Comparison of ENCODE assay signal across 13 cellular contexts in the genomic region with DNA sequence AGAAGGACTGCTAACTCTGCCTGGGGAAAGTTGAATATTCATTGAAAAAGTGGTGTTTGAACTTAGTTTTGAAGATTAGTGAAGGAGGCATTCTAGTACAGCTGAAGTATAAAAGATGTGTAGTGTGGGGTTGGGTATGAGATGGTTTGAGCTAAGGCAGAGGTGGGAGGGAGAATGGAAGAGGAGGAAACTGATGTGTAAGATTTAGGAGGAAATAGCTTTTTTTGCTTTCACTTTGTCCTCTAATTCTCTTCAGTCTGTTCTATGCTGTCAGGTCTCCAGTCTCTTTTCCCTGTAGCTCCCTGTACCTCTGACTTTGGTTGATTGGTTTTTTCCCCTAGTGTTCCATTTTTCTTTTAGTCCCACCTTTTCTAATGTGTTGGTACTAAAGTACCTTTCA. TPM values are rescaled to one million over a fixed set of nuclear protein-coding genes. Genes with fewer than 3 reads are reported as not detected.
A peak's percentile ranks its signal among the peaks of the same experiment; 100 is the strongest.
DNase-seq lines count a peak whose midpoint lies in the region; ATAC-seq and TF ChIP-seq lines count a peak whose summit lies in the region.
"Had no signal": no experiment of that assay in that cellular context is flagged by ENCODE, and none has a peak within 500 bp of the region (broad histone marks: within the 10 kb centered on the region; RNA-seq: fewer than 3 reads in every experiment).

No MANE protein-coding gene starts in this region.

- H3K27me3 Mint-ChIP-seq in activated CD8-positive, alpha-beta memory T cell treated with anti-CD3 and anti-CD28 coated beads, Interleukin-2, amount 10 ng/mL, durations not matched to agents 7 days and 5 days = no peaks in the 10 kb centered on the region
- H3K27me3 Mint-ChIP-seq in activated CD8-positive, alpha-beta T cell treated with anti-CD3 and anti-CD28 coated beads for 36 hours = no peaks in the 10 kb centered on the region
- H3K27me3 Mint-ChIP-seq in stimulated activated naive B cell treated with anti-CD40 and anti-IgM and Interleukin-4, amounts not matched to agents 10 μg/mL and 1 μg/mL and 100 μg/mL, for 72 hours = no peaks in the 10 kb centered on the region

- peak overlapping the region; percentile 85 for H3K27ac Mint-ChIP-seq in activated CD8-positive, alpha-beta memory T cell treated with anti-CD3 and anti-CD28 coated beads, Interleukin-2, amount 10 ng/mL, durations not matched to agents 7 days and 5 days
- peak overlapping the region; percentile 87 for H3K27ac Mint-ChIP-seq in activated CD8-positive, alpha-beta T cell treated with anti-CD3 and anti-CD28 coated beads for 36 hours
- H3K27ac Mint-ChIP-seq in stimulated activated naive B cell treated with anti-CD40 and anti-IgM and Interleukin-4, amounts not matched to agents 10 μg/mL and 1 μg/mL and 100 μg/mL, for 72 hours = peak overlapping the region; percentile 81

- H3K4me3 ChIP-seq in dorsolateral prefrontal cortex = no peak overlapping the region
- H3K4me3 ChIP-seq: lower lobe of right lung had no signal

- intact Hi-C loops in activated CD8-positive, alpha-beta T cell treated with anti-CD3 and anti-CD28 coated beads for 36 hours (cut with micrococcal nuclease) = no loop called here
- intact Hi-C loops in dorsolateral prefrontal cortex (cut with DNase I) = no loop called here

- POLR2A ChIA-PET in activated CD8-positive, alpha-beta T cell treated with anti-CD3 and anti-CD28 coated beads for 36 hours (lab: Charles Lee) = interaction anchor here (1.3 to 2.2 kb wide), 3 partner anchors 26 to 81 kb away, joined by 4 to 10 read pairs (median 8); a partner anchor contains a TSS

- ATAC-seq in activated CD8-positive, alpha-beta memory T cell treated with anti-CD3 and anti-CD28 coated beads, Interleukin-2, amount 10 ng/mL, durations not matched to agents 7 days and 5 days = peak; percentile 78
- peak; percentile 55 for ATAC-seq in HG03095 (IDR thresholded peaks at IDR 0.05; ENCODE audit: unreplicated experiment)
- ATAC-seq in activated CD8-positive, alpha-beta T cell treated with anti-CD3 and anti-CD28 coated beads for 36 hours = peak; percentile 80
- peak; percentile 54 to 75 for ATAC-seq in stimulated activated naive B cell treated with anti-CD40 and anti-IgM and Interleukin-4, amounts not matched to agents 10 μg/mL and 1 μg/mL and 100 μg/mL, for 72 hours (replicated peaks)

- H3K4me3 Mint-ChIP-seq in activated CD8-positive, alpha-beta memory T cell treated with anti-CD3 and anti-CD28 coated beads, Interleukin-2, amount 10 ng/mL, durations not matched to agents 7 days and 5 days = peak overlapping the region; percentile 59
- peak overlapping the region; percentile 67 for H3K4me3 Mint-ChIP-seq in activated CD8-positive, alpha-beta T cell treated with anti-CD3 and anti-CD28 coated beads for 36 hours
- H3K4me3 Mint-ChIP-seq in stimulated activated naive B cell treated with anti-CD40 and anti-IgM and Interleukin-4, amounts not matched to agents 10 μg/mL and 1 μg/mL and 100 μg/mL, for 72 hours = peak overlapping the region; percentile 52 to 83

- no peak overlapping the region for H3K27ac ChIP-seq in dorsolateral prefrontal cortex
- H3K27ac ChIP-seq: lower lobe of right lung had no signal

- H3K36me3 Mint-ChIP-seq in activated CD8-positive, alpha-beta memory T cell treated with anti-CD3 and anti-CD28 coated beads, Interleukin-2, amount 10 ng/mL, durations not matched to agents 7 days and 5 days = peaks cover 6% of the 10 kb centered on the region
- H3K36me3 Mint-ChIP-seq in activated CD8-positive, alpha-beta T cell treated with anti-CD3 and anti-CD28 coated beads for 36 hours (ENCODE audit: low read depth) = peaks cover 3% of the 10 kb centered on the region
- peaks cover 6 to 13% of the 10 kb centered on the region in 2 donors for H3K36me3 Mint-ChIP-seq in stimulated activated naive B cell treated with anti-CD40 and anti-IgM and Interleukin-4, amounts not matched to agents 10 μg/mL and 1 μg/mL and 100 μg/mL, for 72 hours

- H3K27me3 ChIP-seq in dorsolateral prefrontal cortex = no peaks in the 10 kb centered on the region

- peaks cover 34% of the 10 kb centered on the region for H3K4me1 Mint-ChIP-seq in activated CD8-positive, alpha-beta memory T cell treated with anti-CD3 and anti-CD28 coated beads, Interleukin-2, amount 10 ng/mL, durations not matched to agents 7 days and 5 days
- H3K4me1 Mint-ChIP-seq in activated CD8-positive, alpha-beta T cell treated with anti-CD3 and anti-CD28 coated beads for 36 hours (ENCODE audit: low read depth) = peaks cover 72% of the 10 kb centered on the region
- H3K4me1 Mint-ChIP-seq in stimulated activated naive B cell treated with anti-CD40 and anti-IgM and Interleukin-4, amounts not matched to agents 10 μg/mL and 1 μg/mL and 100 μg/mL, for 72 hours = peaks cover 27 to 76% of the 10 kb centered on the region in 2 donors

- DNase-seq in activated CD8-positive, alpha-beta memory T cell treated with anti-CD3 and anti-CD28 coated beads, Interleukin-2, amount 10 ng/mL, durations not matched to agents 7 days and 5 days = no peak
- DNase-seq in activated CD8-positive, alpha-beta memory T cell treated with anti-CD3 and anti-CD28 coated beads, Interleukin-2, amount 50 U/mL, for 48 hours = no peak
- no peak for DNase-seq in activated CD8-positive, alpha-beta T cell treated with anti-CD3 and anti-CD28 coated beads for 36 hours
- DNase-seq in stimulated activated naive B cell treated with anti-CD40 and anti-IgM and Interleukin-4, amounts not matched to agents 10 μg/mL and 1 μg/mL and 100 μg/mL, for 72 hours = no peak
- DNase-seq in NCI-H2227 treated with DMSO at 0.1 percent for 48 hours (lab: John Stamatoyannopoulos, UW) = no peak
- no peak for DNase-seq in dorsolateral prefrontal cortex
- no peak for DNase-seq in SHP77 (lab: John Stamatoyannopoulos, UW)
- DNase-seq: hippocampal formation; lower lobe of right lung; Right ventricle myocardium superior; stimulated activated CD4-positive, alpha-beta T cell treated with anti-CD3 and anti-CD28 coated beads, Interleukin-2, amount 100 ng/mL, for 24 hours; substantia nigra had no signal

- H3K9me3 Mint-ChIP-seq in activated CD8-positive, alpha-beta memory T cell treated with anti-CD3 and anti-CD28 coated beads, Interleukin-2, amount 10 ng/mL, durations not matched to agents 7 days and 5 days (ENCODE audit: low read depth) = no peaks in the 10 kb centered on the region
- no peaks in the 10 kb centered on the region for H3K9me3 Mint-ChIP-seq in activated CD8-positive, alpha-beta T cell treated with anti-CD3 and anti-CD28 coated beads for 36 hours
- peaks cover 0 to 4% of the 10 kb centered on the region in 2 donors for H3K9me3 Mint-ChIP-seq in stimulated activated naive B cell treated with anti-CD40 and anti-IgM and Interleukin-4, amounts not matched to agents 10 μg/mL and 1 μg/mL and 100 μg/mL, for 72 hours

- TF ChIP-seq CTCF in activated CD8-positive, alpha-beta T cell treated with anti-CD3 and anti-CD28 coated beads for 36 hours (IDR thresholded peaks at IDR 0.05) = no peak
- no peak for TF ChIP-seq CTCF in dorsolateral prefrontal cortex (IDR thresholded peaks at IDR 0.05 in 54 of 56, conservative IDR thresholded peaks at IDR 0.05 in 2 of 56; ENCODE audit: low read depth in 1 of 56, partially characterized antibody in 56 of 56)

- CTCF ChIA-PET in activated CD8-positive, alpha-beta memory T cell treated with anti-CD3 and anti-CD28 coated beads, Interleukin-2, amount 10 ng/mL, durations not matched to agents 7 days and 5 days (lab: Charles Lee) = interaction anchor here (1.1 to 2.4 kb wide), 4 partner anchors 8 to 81 kb away, joined by 3 to 8 read pairs (median 4); a partner anchor contains a TSS
- CTCF ChIA-PET in activated CD8-positive, alpha-beta T cell treated with anti-CD3 and anti-CD28 coated beads for 36 hours (lab: Charles Lee) = interaction anchor here (0.9 to 1.6 kb wide), 5 partner anchors 8 to 36 kb away, joined by 3 to 5 read pairs (median 3); no protein-coding TSS in a partner anchor

RNA-seq across cellular contexts. Expression of a gene that starts 9.0 kb away (rescaled TPM):
- total RNA-seq in activated CD8-positive, alpha-beta memory T cell treated with anti-CD3 and anti-CD28 coated beads, Interleukin-2, amount 10 ng/mL, durations not matched to agents 7 days and 5 days = 10 to 100 TPM; 11.2 to 14.7 TPM
- total RNA-seq in activated CD8-positive, alpha-beta T cell treated with anti-CD3 and anti-CD28 coated beads for 36 hours = 10 to 100 TPM in 1 of 2 experiments, 1 to 10 TPM in 1; 9.3 to 10.2 TPM
- 10 to 100 TPM; 44.1 to 80.1 (median 58.8) TPM for total RNA-seq in dorsolateral prefrontal cortex
